In genomic region chr12:88084210-88084609, GRCh38 we compare ENCODE assay signal across 9 cellular contexts. TPM values are rescaled to one million over a fixed set of nuclear protein-coding genes. Genes with fewer than 3 reads are reported as not detected.
"Had no signal": no experiment of that assay in that cellular context is flagged by ENCODE, and none has a peak within 500 bp of the region (broad histone marks: within the 10 kb centered on the region; RNA-seq: fewer than 3 reads in every experiment).

No MANE protein-coding gene starts in this region.

- H2AFZ ChIP-seq: GM23338 had no signal

- H3K4me3 ChIP-seq: GM23338 had no signal

- FAIRE-seq: H1, H54, HTR-8/SVneo had no signal

- ATAC-seq: GM23338 had no signal

- DNase-seq: H9, HCEC 1CT, KBM-7 had no signal

- H3K4me2 ChIP-seq: GM23338 had no signal

RNA-seq across cellular contexts. Expression of gene C12orf50, which starts 55.0 kb away (rescaled TPM):
- total RNA-seq: H1, HT-29 had no signal
- polyA plus RNA-seq: GM23338, H1, IgD-negative memory B cell had no signal
